In genomic region chr15:22883196-22883595, GRCh38 we compare ENCODE assay signal across 3 cellular contexts.
"Had no signal": no experiment of that assay in that cellular context is flagged by ENCODE, and none has a peak within 500 bp of the region (broad histone marks: within the 10 kb centered on the region; RNA-seq: fewer than 3 reads in every experiment).

No MANE protein-coding gene starts in this region.

- DNase-seq: IMR-90 had no signal

- H3K27ac ChIP-seq: HL-60 had no signal

- H3K4me3 ChIP-seq: K562 had no signal
